Comparison of ENCODE assay signal across 1 cellular context in the genomic region with DNA sequence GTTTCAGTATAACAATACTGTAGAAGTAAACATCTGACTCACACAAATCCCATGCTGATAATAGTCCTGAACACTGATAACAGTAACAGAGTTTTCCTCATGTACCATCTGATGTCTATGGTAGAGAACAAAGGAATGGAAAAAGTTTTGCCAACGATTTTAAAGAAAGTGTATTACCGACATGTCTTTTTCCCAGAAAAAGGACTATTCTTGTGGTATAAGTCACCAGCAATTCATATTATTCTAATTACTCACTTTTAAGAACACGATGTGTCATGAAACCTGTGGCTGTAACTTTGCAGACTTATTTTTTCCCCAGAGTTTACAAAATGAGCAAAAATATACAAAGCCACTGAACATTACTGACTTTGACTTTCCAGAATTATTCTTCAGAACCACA.
TF ChIP-seq lines count a peak whose summit lies in the region.

No MANE protein-coding gene starts in this region.

TF ChIP-seq in endothelial cell of umbilical vein, 7 proteins besides CTCF, POLR2A, EP300 and RAD21:
- TF ChIP-seq, protein P1, sequence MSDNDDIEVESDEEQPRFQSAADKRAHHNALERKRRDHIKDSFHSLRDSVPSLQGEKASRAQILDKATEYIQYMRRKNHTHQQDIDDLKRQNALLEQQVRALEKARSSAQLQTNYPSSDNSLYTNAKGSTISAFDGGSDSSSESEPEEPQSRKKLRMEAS (IDR thresholded peaks at IDR 0.05; ENCODE audit: insufficient read depth, insufficient read length) = no peak
- TF ChIP-seq FOS (IDR thresholded peaks at IDR 0.05; ENCODE audit: borderline replicate concordance, insufficient read depth, low read length) = no peak
- TF ChIP-seq JUN (IDR thresholded peaks at IDR 0.05; ENCODE audit: borderline replicate concordance, insufficient read depth, insufficient read length, low read depth) = no peak
- no peak for TF ChIP-seq MYC (IDR thresholded peaks at IDR 0.05; ENCODE audit: low read depth, low read length)
- no peak for TF ChIP-seq EZH2 (IDR thresholded peaks at IDR 0.05; ENCODE audit: borderline replicate concordance, low read depth, low read length, severe bottlenecking)
- no peak for TF ChIP-seq POLR2AphosphoS5 (IDR thresholded peaks at IDR 0.05; ENCODE audit: insufficient read depth, low read depth, low read length)
- no peak for TF ChIP-seq GATA2 (IDR thresholded peaks at IDR 0.05; ENCODE audit: insufficient read depth, insufficient read length, low read depth, low read length)
